ENCODE assay signal across 10 cellular contexts in genomic region chr15:56786966-56787365, GRCh38. TPM values are rescaled to one million over a fixed set of nuclear protein-coding genes. Genes with fewer than 3 reads are reported as not detected.
A peak's percentile ranks its signal among the peaks of the same experiment; 100 is the strongest.
DNase-seq lines count a peak whose midpoint lies in the region; ATAC-seq and TF ChIP-seq lines count a peak whose summit lies in the region.
"Had no signal": no experiment of that assay in that cellular context is flagged by ENCODE, and none has a peak within 500 bp of the region (broad histone marks: within the 10 kb centered on the region; RNA-seq: fewer than 3 reads in every experiment).

No MANE protein-coding gene starts in this region.

- no peak overlapping the region for H3K9ac ChIP-seq in GM23248
- no peak overlapping the region for H3K9ac ChIP-seq in MM.1S (ENCODE audit: low read length)

- no peaks in the 10 kb centered on the region for H3K4me1 ChIP-seq in GM23248 (ENCODE audit: insufficient read depth)
- H3K4me1 ChIP-seq in MM.1S (ENCODE audit: low read length): no peaks in the 10 kb centered on the region
- no peaks in the 10 kb centered on the region for H3K4me1 ChIP-seq in sigmoid colon

- 0 out of 2 replicates have a peak, but pooled peaks cover 3% of the 10 kb centered on the region for H3F3A ChIP-seq in GM23248 (ENCODE audit: insufficient read depth)
- H3F3A ChIP-seq in MM.1S (ENCODE audit: insufficient read depth, low read length): no peaks in the 10 kb centered on the region

- in situ Hi-C loops in GM23248 (cut with MboI): loop anchor here (25.0 kb wide), 1 partner anchor 100 kb away; no protein-coding TSS in a partner anchor

- CTCF ChIA-PET in RWPE1 (lab: Yijun Ruan, JAX): no interaction called here

- ATAC-seq in GM18517 (IDR thresholded peaks at IDR 0.05; ENCODE audit: unreplicated experiment) (peak; percentile 84), HG03521 (IDR thresholded peaks at IDR 0.05; ENCODE audit: unreplicated experiment) (no peak), HG03342 (IDR thresholded peaks at IDR 0.05; ENCODE audit: unreplicated experiment) (no peak)

- WGBS in GM23248 (ENCODE audit: low coverage in 1 of 2, low lambda C conversion rate in 2 of 2, missing lambda C conversion rate in 2 of 2), 2 experiments: 71 to 72% methylated on average over 5 of the region's 5 CpGs
- 77 to 83% methylated on average over 5 of the region's 5 CpGs for WGBS in sigmoid colon, 2 donors

- H3K79me2 ChIP-seq in GM23248 (ENCODE audit: insufficient read depth) (no peaks in the 10 kb centered on the region), MM.1S (ENCODE audit: low read length) (no peaks in the 10 kb centered on the region)

- no peak for TF ChIP-seq POLR2A in sigmoid colon (IDR thresholded peaks at IDR 0.05)

- H3K4me3 ChIP-seq in GM23248 (no peak overlapping the region), MM.1S (ENCODE audit: low read length) (no peak overlapping the region), sigmoid colon (no peak overlapping the region)

- no peaks in the 10 kb centered on the region for H3K36me3 ChIP-seq in GM23248 (ENCODE audit: low read depth)
- no peaks in the 10 kb centered on the region for H3K36me3 ChIP-seq in MM.1S (replicated peaks; ENCODE audit: insufficient read depth, low read length)
- H3K36me3 ChIP-seq in sigmoid colon: no peaks in the 10 kb centered on the region

- H3K27me3 ChIP-seq in GM23248 (replicated peaks; ENCODE audit: insufficient read depth) (no peaks in the 10 kb centered on the region), MM.1S (replicated peaks; ENCODE audit: insufficient read depth, low read length) (no peaks in the 10 kb centered on the region), sigmoid colon (no peaks in the 10 kb centered on the region)

- TF ChIP-seq EP300 in sigmoid colon (IDR thresholded peaks at IDR 0.05): no peak

- H2AFZ ChIP-seq in GM23248 (peak overlapping the region; percentile 1; the same call in 1 of the 2 replicates), MM.1S (ENCODE audit: low read length) (0 out of 2 replicates have a peak overlapping the region, but pooled peaks have one; percentile 9)

- intact Hi-C loops in sigmoid colon (cut with DNase I): no loop called here

- POLR2A ChIA-PET in RWPE1 (lab: Yijun Ruan, JAX; ENCODE audit: low non-redundant PET): no interaction called here

- H3K27ac ChIP-seq in GM23248 (no peak overlapping the region), MM.1S (ENCODE audit: low read length) (no peak overlapping the region), sigmoid colon (no peak overlapping the region), RWPE1 (no peak overlapping the region)

- H4K20me1 ChIP-seq in GM23248 (ENCODE audit: insufficient read depth) (no peaks in the 10 kb centered on the region), MM.1S (ENCODE audit: insufficient read depth, low read length) (no peaks in the 10 kb centered on the region)

- H3K4me2 ChIP-seq in GM23248 (ENCODE audit: unreplicated experiment): no peak overlapping the region
- H3K4me2 ChIP-seq in MM.1S (ENCODE audit: low read depth, low read length): no peak overlapping the region

- DNase-seq in AG08395 (ENCODE audit: low spot score): peak; percentile 48
- peak; percentile 32 for DNase-seq in GM23248
- DNase-seq in MM.1S: no peak
- DNase-seq in sigmoid colon: no peak
- DNase-seq in RWPE1 (ENCODE audit: low spot score): no peak
- DNase-seq: activated effector memory CD4-positive, alpha-beta T cell treated with anti-CD3 and anti-CD28 coated beads, Interleukin-2, amount 50 U/mL, for 16 hours; AML-193 had no signal

- no peak for TF ChIP-seq CTCF in MM.1S (IDR thresholded peaks at IDR 0.05; ENCODE audit: low read length)
- no peak for TF ChIP-seq CTCF in sigmoid colon (IDR thresholded peaks at IDR 0.05)
- no peak for TF ChIP-seq CTCF in RWPE1 (conservative IDR thresholded peaks at IDR 0.05; ENCODE audit: low read depth)

- H3K9me3 ChIP-seq in GM23248 (ENCODE audit: low read depth) (no peaks in the 10 kb centered on the region), MM.1S (replicated peaks; ENCODE audit: insufficient read depth, low read length) (no peaks in the 10 kb centered on the region), sigmoid colon (no peaks in the 10 kb centered on the region)

- H3K9me2 ChIP-seq in GM23248 (ENCODE audit: insufficient read depth): no peaks in the 10 kb centered on the region
- no peaks in the 10 kb centered on the region for H3K9me2 ChIP-seq in MM.1S (replicated peaks; ENCODE audit: insufficient read depth, low read length)

RNA-seq across cellular contexts. Expression of gene ZNF280D, which starts 53.7 kb away (rescaled TPM):
- total RNA-seq in GM23248 (2014; rRNA removed; shearing (Covaris generic)): 23.3 and 24.6 TPM in 2 replicates
- polyA plus RNA-seq in GM23248 (2016; fragmentation: Nextera tagmentation; extraction: Ambion mirVana) (8.0 and 9.4 TPM in 2 replicates), sigmoid colon (10 to 100 TPM in 2 of 3 donors, 1 to 10 TPM in 1; 5.8 to 12.0 (median 10.1) TPM)
- total RNA-seq in sigmoid colon: 10 to 100 TPM; 53.6 to 75.3 (median 67.2) TPM

Comparison
In these comparisons a context has a peak if more than half of its experiments do, and no peak if none do; other contexts are left out.
1. DNase-seq: peak in AG08395 (single experiment) and GM23248 (single experiment); none in MM.1S (single experiment), sigmoid colon (single experiment) and RWPE1 (single experiment).